Comparison of ENCODE assay signal across 22 cellular contexts in genomic region chr2:239666855-239667376, GRCh38.
DNase-seq lines count a peak whose midpoint lies in the region; TF ChIP-seq lines count a peak whose summit lies in the region.
"Had no signal": no experiment of that assay in that cellular context is flagged by ENCODE, and none has a peak within 500 bp of the region (broad histone marks: within the 10 kb centered on the region; RNA-seq: fewer than 3 reads in every experiment).

No MANE protein-coding gene starts in this region.

- H3K18ac ChIP-seq in neuronal stem cell (ENCODE audit: low read length) = peak overlapping the region; percentile 52

- no peaks in the 10 kb centered on the region for H3K36me3 ChIP-seq in BLaER1 treated with 17β-estradiol and CSF1 and Interleukin-3, amounts not matched to agents 10 nM and 100 nM
- H3K36me3 ChIP-seq in SK-N-SH (replicated peaks in 1 of 2; ENCODE audit: control insufficient read depth in 1 of 2, insufficient read depth in 2 of 2, low read length in 1 of 2) = no peaks in the 10 kb centered on the region
- H3K36me3 ChIP-seq in neuronal stem cell (replicated peaks in 1 of 2; ENCODE audit: control insufficient read depth in 2 of 2, insufficient read depth in 2 of 2, low read length in 2 of 2) = no peaks in the 10 kb centered on the region
- H3K36me3 ChIP-seq: adrenal gland, SJCRH30, upper lobe of right lung had no signal

- H3K23ac ChIP-seq in neuronal stem cell (ENCODE audit: low read depth, low read length, poor library complexity) = peak overlapping the region; percentile 76

- CTCF ChIA-PET in SK-N-SH (lab: Yijun Ruan, JAX) = interaction anchor here (0.6 to 1.0 kb wide), 2 partner anchors 135 to 520 kb away, joined by 3 read pairs; no protein-coding TSS in a partner anchor

- no peak overlapping the region for H3K4ac ChIP-seq in neuronal stem cell (ENCODE audit: low read length)

- H3K9me3 ChIP-seq in BLaER1 treated with 17β-estradiol and CSF1 and Interleukin-3, amounts not matched to agents 10 nM and 100 nM (replicated peaks in 1 of 11) = no peaks in the 10 kb centered on the region
- H3K9me3 ChIP-seq in SK-N-SH = no peaks in the 10 kb centered on the region
- no peaks in the 10 kb centered on the region for H3K9me3 ChIP-seq in neuronal stem cell (replicated peaks in 1 of 2; ENCODE audit: control insufficient read depth in 2 of 2, insufficient read depth in 1 of 2, low read depth in 1 of 2, low read length in 2 of 2)
- H3K9me3 ChIP-seq: adrenal gland, body of pancreas, Caco-2, SJCRH30, upper lobe of right lung had no signal

- H3K4me1 ChIP-seq in BLaER1 treated with 17β-estradiol and CSF1 and Interleukin-3, amounts not matched to agents 10 nM and 100 nM = peaks cover 34 to 75% (median 52%) of the 10 kb centered on the region in 10 experiments
- H3K4me1 ChIP-seq in SK-N-SH (ENCODE audit: control insufficient read depth in 1 of 2, insufficient read depth in 2 of 2, low read depth in 1 of 2, low read length in 1 of 2) (peaks cover 0 to 29% of the 10 kb centered on the region in 2 experiments; a peak in 1 of 4 replicates), neuronal stem cell (ENCODE audit: control insufficient read depth in 2 of 2, insufficient read depth in 1 of 2, low read depth in 1 of 2, low read length in 2 of 2) (peaks cover 0 to 3% of the 10 kb centered on the region in 2 donors)
- H3K4me1 ChIP-seq: adrenal gland, body of pancreas, Caco-2, SJCRH30, upper lobe of right lung had no signal

- no peaks in the 10 kb centered on the region for H4K20me1 ChIP-seq in BLaER1 treated with 17β-estradiol and CSF1 and Interleukin-3, amounts not matched to agents 10 nM and 100 nM
- H4K20me1 ChIP-seq in SK-N-SH (ENCODE audit: insufficient read depth) = no peaks in the 10 kb centered on the region

- H3K27ac ChIP-seq in BLaER1 treated with 17β-estradiol and CSF1 and Interleukin-3, amounts not matched to agents 10 nM and 100 nM = no peak overlapping the region
- H3K27ac ChIP-seq in SK-N-SH (ENCODE audit: low read depth in 2 of 2, low read length in 1 of 2) = no peak overlapping the region
- no peak overlapping the region for H3K27ac ChIP-seq in neuronal stem cell (replicated peaks; ENCODE audit: low read length)
- H3K27ac ChIP-seq: adrenal gland, body of pancreas, dorsolateral prefrontal cortex, KMS-11, SJCRH30, upper lobe of right lung had no signal

- no peak overlapping the region for H2AFZ ChIP-seq in SK-N-SH (ENCODE audit: low read depth)
- no peak overlapping the region for H2AFZ ChIP-seq in neuronal stem cell (ENCODE audit: low read length)

- no peaks in the 10 kb centered on the region for H3K9me2 ChIP-seq in SK-N-SH

- no peak overlapping the region for H4K8ac ChIP-seq in neuronal stem cell (ENCODE audit: low read depth, low read length)

- peak; percentile 27 for TF ChIP-seq RAD21 in SK-N-SH (IDR thresholded peaks at IDR 0.05; ENCODE audit: low read length)

- H2BK12ac ChIP-seq in neuronal stem cell (ENCODE audit: low read length) = no peak overlapping the region

- TF ChIP-seq CTCF in SK-N-SH (IDR thresholded peaks at IDR 0.05) = no peak

- no peak overlapping the region for H2AK5ac ChIP-seq in neuronal stem cell (ENCODE audit: low read depth, low read length)

- H3K4me2 ChIP-seq in BLaER1 treated with 17β-estradiol and CSF1 and Interleukin-3, amounts not matched to agents 10 nM and 100 nM = peak overlapping the region in 7 of 11 experiments; percentile 4 to 55 (median 36); a peak in 8 of 22 replicates
- no peak overlapping the region for H3K4me2 ChIP-seq in SK-N-SH
- H3K4me2 ChIP-seq in neuronal stem cell (ENCODE audit: insufficient read depth, low read length, poor library complexity, severe bottlenecking) = no peak overlapping the region
- H3K4me2 ChIP-seq: KMS-11 had no signal

- TF ChIP-seq EP300 in SK-N-SH (IDR thresholded peaks at IDR 0.05; ENCODE audit: borderline replicate concordance in 1 of 2, low read depth in 1 of 2, low read length in 1 of 2) = peak in 1 of 2 experiments; percentile 81; a peak in 2 of 4 replicates

- 6% methylated on average over 10 of the region's 11 CpGs for WGBS in SK-N-SH (ENCODE audit: low lambda C conversion rate)
- no CpG with 5 or more reads among the region's 11 CpGs for WGBS in neuronal stem cell (ENCODE audit: extremely low coverage in 2 of 2, insufficient read length in 2 of 2, insufficient replicate concordance in 1 of 2), 2 donors

- no peaks in the 10 kb centered on the region for H3F3A ChIP-seq in SK-N-SH (replicated peaks; ENCODE audit: insufficient read depth)

- POLR2A ChIA-PET in SK-N-SH (lab: Yijun Ruan, JAX) = no interaction called here

- no peaks in the 10 kb centered on the region for H3K27me3 ChIP-seq in BLaER1 treated with 17β-estradiol and CSF1 and Interleukin-3, amounts not matched to agents 10 nM and 100 nM
- no peaks in the 10 kb centered on the region for H3K27me3 ChIP-seq in SK-N-SH (ENCODE audit: insufficient read depth)
- peaks cover 0 to 17% (median 0%) of the 10 kb centered on the region in 3 experiments for H3K27me3 ChIP-seq in neuronal stem cell (ENCODE audit: control insufficient read depth in 3 of 3, insufficient read depth in 3 of 3, low read depth in 1 of 3, low read length in 3 of 3)
- H3K27me3 ChIP-seq: body of pancreas had no signal

- H3K79me2 ChIP-seq in SK-N-SH (ENCODE audit: insufficient read depth) = no peaks in the 10 kb centered on the region

- no peak overlapping the region for H2BK5ac ChIP-seq in neuronal stem cell (ENCODE audit: low read length)

- H4K91ac ChIP-seq in neuronal stem cell (ENCODE audit: low read depth, low read length, poor library complexity) = peak overlapping the region; percentile 82

- no peak overlapping the region for H3K9ac ChIP-seq in BLaER1 treated with 17β-estradiol and CSF1 and Interleukin-3, amounts not matched to agents 10 nM and 100 nM
- H3K9ac ChIP-seq in SK-N-SH (no peak overlapping the region), neuronal stem cell (ENCODE audit: low read depth, low read length, poor library complexity) (no peak overlapping the region)
- H3K9ac ChIP-seq: KMS-11 had no signal

- no peaks in the 10 kb centered on the region for H3K79me1 ChIP-seq in neuronal stem cell (ENCODE audit: low read depth, low read length)

- peak in 51 of 76 experiments; percentile 4 to 65 (median 33) for DNase-seq in HUDEP-2 (lab: John Stamatoyannopoulos, UW; ENCODE audit: unreplicated experiment in 76 of 76)
- peak; percentile 87 for DNase-seq in SK-N-SH
- no peak for DNase-seq in neuronal stem cell (ENCODE audit: low spot score)
- no peak for DNase-seq in hippocampal formation (lab: John Stamatoyannopoulos, UW)
- DNase-seq in SW480 (ENCODE audit: low spot score) = no peak
- DNase-seq in activated CD4-positive, alpha-beta T cell treated with anti-CD3 and anti-CD28 coated beads, Interleukin-2, amount 50 U/mL, for 4 hours = no peak
- DNase-seq in NCI-H345 (lab: John Stamatoyannopoulos, UW) = no peak
- DNase-seq: activated CD4-positive, CD25-positive, alpha-beta regulatory T cell treated with anti-CD3 and anti-CD28 coated beads, Interleukin-2, amount 50 U/mL, for 72 hours; activated CD8-positive, alpha-beta T cell treated with anti-CD3 and anti-CD28 coated beads, Interleukin-2, amount 10 ng/mL, durations not matched to agents 7 days and 5 days; body of pancreas; C1 segment of cervical spinal cord; Caco-2; cerebellar nuclear complex; dorsolateral prefrontal cortex; naive thymus-derived CD8-positive, alpha-beta T cell; NCI-H526 treated with DMSO at 0.1 percent for 48 hours; occipital lobe; SJCRH30; upper lobe of right lung had no signal

- no peak overlapping the region for H3K4me3 ChIP-seq in BLaER1 treated with 17β-estradiol and CSF1 and Interleukin-3, amounts not matched to agents 10 nM and 100 nM
- H3K4me3 ChIP-seq in SK-N-SH (ENCODE audit: low read depth in 2 of 2, low read length in 1 of 2) = no peak overlapping the region
- no peak overlapping the region for H3K4me3 ChIP-seq in neuronal stem cell (ENCODE audit: low read length in 2 of 2)
- H3K4me3 ChIP-seq: adrenal gland, body of pancreas, dorsolateral prefrontal cortex, SJCRH30, upper lobe of right lung had no signal

- H3K14ac ChIP-seq in neuronal stem cell (ENCODE audit: low read length) = no peak overlapping the region

- H2BK120ac ChIP-seq in neuronal stem cell (ENCODE audit: low read depth, low read length) = no peak overlapping the region

- no peak overlapping the region for H2BK15ac ChIP-seq in neuronal stem cell (ENCODE audit: low read length)

TF ChIP-seq in SK-N-SH, 30 proteins besides CTCF, POLR2A, EP300 and RAD21:
- no peak for TF ChIP-seq FOSL2 (IDR thresholded peaks at IDR 0.05; ENCODE audit: borderline replicate concordance, low read depth)
- peak; percentile 97 for TF ChIP-seq GATA2 (CRISPR knock-in tag; IDR thresholded peaks at IDR 0.05)
- peak; percentile 92 for TF ChIP-seq RCOR1 (IDR thresholded peaks at IDR 0.05; ENCODE audit: low read length)
- peak; percentile 61 for TF ChIP-seq MXI1 (IDR thresholded peaks at IDR 0.05; ENCODE audit: low read depth, low read length)
- peak; percentile 49; the same call in 1 of the 2 replicates for TF ChIP-seq FOXJ3 (CRISPR knock-in tag; IDR thresholded peaks at IDR 0.05)
- TF ChIP-seq GABPA (IDR thresholded peaks at IDR 0.05; ENCODE audit: low read depth) = no peak
- peak; percentile 80 for TF ChIP-seq CHD2 (IDR thresholded peaks at IDR 0.05; ENCODE audit: low read length, partially characterized antibody)
- TF ChIP-seq SIN3A (IDR thresholded peaks at IDR 0.05; ENCODE audit: borderline replicate concordance, low read depth, low read length) = no peak
TF ChIP-seq in SK-N-SH: peak in this region for 5.

Comparison
In these comparisons a context has a peak if more than half of its experiments do, and no peak if none do; other contexts are left out.
1. H3K4me2 ChIP-seq: peak in BLaER1 treated with 17β-estradiol and CSF1 and Interleukin-3, amounts not matched to agents 10 nM and 100 nM (7 of 11); none in SK-N-SH (single experiment) and neuronal stem cell (single experiment).
2. DNase-seq: peak in HUDEP-2 (51 of 76) and SK-N-SH (single experiment); none in neuronal stem cell (single experiment), hippocampal formation (0 of 2), SW480 (single experiment), activated CD4-positive, alpha-beta T cell treated with anti-CD3 and anti-CD28 coated beads, Interleukin-2, amount 50 U/mL, for 4 hours (0 of 2) and NCI-H345 (single experiment).